ENCODE assay signal across 18 cellular contexts in the genomic region with DNA sequence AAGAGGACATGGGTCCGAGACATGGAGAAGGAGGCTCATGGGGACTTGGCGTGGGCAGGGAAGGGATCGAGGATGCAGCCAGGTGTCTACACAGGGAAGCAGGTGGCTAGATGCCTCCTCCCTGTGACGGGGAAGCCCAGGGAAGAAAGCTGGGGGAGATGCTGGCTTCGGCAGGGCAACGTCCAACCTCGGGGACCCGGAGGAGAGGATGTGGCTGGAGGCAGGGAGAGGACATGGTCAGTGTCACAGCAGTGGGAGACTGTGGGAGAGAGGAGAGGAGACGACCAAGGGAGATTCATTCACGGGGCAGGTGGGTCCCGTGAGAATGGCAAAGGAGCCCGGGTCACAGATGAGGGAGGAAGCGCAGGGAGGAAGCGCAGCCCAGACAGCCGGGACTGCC.
DNase-seq lines count a peak whose midpoint lies in the region; ATAC-seq, FAIRE-seq and TF ChIP-seq lines count a peak whose summit lies in the region.
"Had no signal": no experiment of that assay in that cellular context is flagged by ENCODE, and none has a peak within 500 bp of the region (broad histone marks: within the 10 kb centered on the region; RNA-seq: fewer than 3 reads in every experiment).

No MANE protein-coding gene starts in this region.

- no peak overlapping the region for H4K91ac ChIP-seq in neuronal stem cell (ENCODE audit: low read depth, low read length, poor library complexity)

- H4K8ac ChIP-seq in neuronal stem cell (ENCODE audit: low read depth, low read length), result no peak overlapping the region

- H3K9me3 ChIP-seq in right lobe of liver, result no peaks in the 10 kb centered on the region
- no peaks in the 10 kb centered on the region for H3K9me3 ChIP-seq in HepG2 (ENCODE audit: low read length)
- peaks cover 0 to 10% of the 10 kb centered on the region in 2 donors for H3K9me3 ChIP-seq in neuronal stem cell (replicated peaks in 1 of 2; ENCODE audit: control insufficient read depth in 2 of 2, insufficient read depth in 1 of 2, low read depth in 1 of 2, low read length in 2 of 2)
- no peaks in the 10 kb centered on the region for H3K9me3 ChIP-seq in upper lobe of right lung
- H3K9me3 ChIP-seq: Peyer's patch had no signal

- H3K27ac ChIP-seq in right lobe of liver (no peak overlapping the region), HepG2 (ENCODE audit: extremely low read length, insufficient read depth, low read length) (no peak overlapping the region), coronary artery (no peak overlapping the region), neuronal stem cell (replicated peaks; ENCODE audit: low read length) (no peak overlapping the region), upper lobe of right lung (no peak overlapping the region)
- H3K27ac ChIP-seq: Peyer's patch had no signal

- H2BK12ac ChIP-seq in neuronal stem cell (ENCODE audit: low read length), result peak overlapping the region; percentile 68

- TF ChIP-seq RAD21 in HepG2 (CRISPR knock-in tag; IDR thresholded peaks at IDR 0.05), result no peak

- no peaks in the 10 kb centered on the region for H3K79me1 ChIP-seq in neuronal stem cell (ENCODE audit: low read depth, low read length)

- in situ Hi-C loops in HepG2 (cut with HindIII; ENCODE audit: extremely low pct_ligation_motif_present, low pct_unique_long_range_greater_than_20kb), result no loop called here

- H3K14ac ChIP-seq in neuronal stem cell (ENCODE audit: low read length), result no peak overlapping the region

- no peak overlapping the region for H3K4ac ChIP-seq in neuronal stem cell (ENCODE audit: low read length)

- H3K36me3 ChIP-seq in right lobe of liver (no peaks in the 10 kb centered on the region), HepG2 (replicated peaks in 1 of 2; ENCODE audit: control insufficient read depth in 1 of 2, insufficient read depth in 2 of 2, low read length in 2 of 2) (no peaks in the 10 kb centered on the region), neuronal stem cell (replicated peaks in 1 of 2; ENCODE audit: control insufficient read depth in 2 of 2, insufficient read depth in 2 of 2, low read length in 2 of 2) (no peaks in the 10 kb centered on the region), upper lobe of right lung (no peaks in the 10 kb centered on the region)
- H3K36me3 ChIP-seq: Peyer's patch had no signal

- peaks cover 7% of the 10 kb centered on the region for H3K9me3 Mint-ChIP-seq in glutamatergic neuron (ENCODE audit: unreplicated experiment)

- H3K4me2 ChIP-seq in HepG2 (ENCODE audit: low read depth, low read length) (no peak overlapping the region), neuronal stem cell (ENCODE audit: insufficient read depth, low read length, poor library complexity, severe bottlenecking) (no peak overlapping the region)

- H3K4me3 Mint-ChIP-seq in glutamatergic neuron (ENCODE audit: unreplicated experiment), result no peak overlapping the region
- H3K4me3 Mint-ChIP-seq: B cell had no signal

- H2AK5ac ChIP-seq in neuronal stem cell (ENCODE audit: low read depth, low read length), result no peak overlapping the region

- H3K27me3 ChIP-seq in right lobe of liver (no peaks in the 10 kb centered on the region), HepG2 (ENCODE audit: control insufficient read depth in 1 of 2, insufficient read depth in 2 of 2, low read length in 2 of 2) (peaks cover 3 to 42% of the 10 kb centered on the region in 2 experiments; a peak in 3 of 5 replicates), neuronal stem cell (ENCODE audit: control insufficient read depth in 3 of 3, insufficient read depth in 3 of 3, low read depth in 1 of 3, low read length in 3 of 3) (no peaks in the 10 kb centered on the region), upper lobe of right lung (no peaks in the 10 kb centered on the region)
- H3K27me3 ChIP-seq: Peyer's patch had no signal

- H3K4me3 ChIP-seq in right lobe of liver (no peak overlapping the region), HepG2 (replicated peaks in 1 of 3; ENCODE audit: insufficient read depth in 1 of 3, low read depth in 2 of 3, low read length in 3 of 3) (no peak overlapping the region), coronary artery (no peak overlapping the region), neuronal stem cell (ENCODE audit: low read length in 2 of 2) (no peak overlapping the region), upper lobe of right lung (no peak overlapping the region)
- H3K4me3 ChIP-seq: Peyer's patch had no signal

- WGBS in right lobe of liver (ENCODE audit: insufficient coverage, low coverage, low lambda C conversion rate, missing lambda C conversion rate), result 71% methylated on average over 14 of the region's 15 CpGs
- WGBS in HepG2 (ENCODE audit: low lambda C conversion rate), result 26% methylated on average over 15 of the region's 15 CpGs
- WGBS in neuronal stem cell (ENCODE audit: extremely low coverage in 2 of 2, insufficient read length in 2 of 2, insufficient replicate concordance in 1 of 2), 2 donors, result no CpG with 5 or more reads among the region's 15 CpGs

- no peak overlapping the region for H2BK120ac ChIP-seq in neuronal stem cell (ENCODE audit: low read depth, low read length)

- H3K4me1 ChIP-seq in right lobe of liver (no peaks in the 10 kb centered on the region), HepG2 (ENCODE audit: insufficient read depth, low read length) (no peaks in the 10 kb centered on the region), neuronal stem cell (ENCODE audit: control insufficient read depth in 2 of 2, insufficient read depth in 1 of 2, low read depth in 1 of 2, low read length in 2 of 2) (peaks cover 4 to 6% of the 10 kb centered on the region in 2 donors), upper lobe of right lung (no peaks in the 10 kb centered on the region)
- H3K4me1 ChIP-seq: Peyer's patch had no signal

- intact Hi-C loops in right lobe of liver (cut with DNase I) (no loop called here), HepG2 (cut with micrococcal nuclease; ENCODE audit: unreplicated experiment) (no loop called here), upper lobe of right lung (cut with DNase I) (no loop called here)

- H3K36me3 Mint-ChIP-seq in glutamatergic neuron (ENCODE audit: unreplicated experiment), result peaks cover 9% of the 10 kb centered on the region

- H3K79me2 ChIP-seq in HepG2 (ENCODE audit: insufficient read depth, low read length), result no peaks in the 10 kb centered on the region

- peaks cover 8% of the 10 kb centered on the region for H3K4me1 Mint-ChIP-seq in glutamatergic neuron (ENCODE audit: low read depth, unreplicated experiment)

- H3K9ac ChIP-seq in HepG2 (ENCODE audit: insufficient read depth, low read depth, low read length) (no peak overlapping the region), neuronal stem cell (ENCODE audit: low read depth, low read length, poor library complexity) (no peak overlapping the region)

- TF ChIP-seq CTCF in right lobe of liver (IDR thresholded peaks at IDR 0.05) (no peak), HepG2 (CRISPR knock-in tag; IDR thresholded peaks at IDR 0.05) (no peak), coronary artery (IDR thresholded peaks at IDR 0.05) (no peak), upper lobe of right lung (IDR thresholded peaks at IDR 0.05) (no peak), glutamatergic neuron (IDR thresholded peaks at IDR 0.05; ENCODE audit: partially characterized antibody, unreplicated experiment) (no peak)

- TF ChIP-seq POLR2A in right lobe of liver (IDR thresholded peaks at IDR 0.05) (no peak), HepG2 (IDR thresholded peaks at IDR 0.05; ENCODE audit: insufficient read depth in 1 of 2, low read depth in 2 of 2, low read length in 2 of 2) (no peak)

- ATAC-seq in right lobe of liver, result no peak
- ATAC-seq in HepG2, result no peak
- ATAC-seq in upper lobe of right lung, result no peak

- H2BK15ac ChIP-seq in neuronal stem cell (ENCODE audit: low read length), result no peak overlapping the region

- CTCF ChIA-PET in HepG2 (lab: Yijun Ruan, JAX; ENCODE audit: low intra/inter-chr PET ratio, low total read pairs), result no interaction called here

- POLR2A ChIA-PET in HepG2 (lab: Yijun Ruan, JAX), result no interaction called here

- no peak overlapping the region for H3K23ac ChIP-seq in neuronal stem cell (ENCODE audit: low read depth, low read length, poor library complexity)

- H3K27me3 Mint-ChIP-seq in glutamatergic neuron (ENCODE audit: unreplicated experiment), result peaks cover 4% of the 10 kb centered on the region

- no peak overlapping the region for H2BK5ac ChIP-seq in neuronal stem cell (ENCODE audit: low read length)

- no peak overlapping the region for H3K27ac Mint-ChIP-seq in glutamatergic neuron (ENCODE audit: unreplicated experiment)
- H3K27ac Mint-ChIP-seq: B cell had no signal

- FAIRE-seq in HepG2 (lab: Jason Lieb, UNC) (no peak), GM19239 (lab: Jason Lieb, UNC) (no peak)
- FAIRE-seq: H54 had no signal

- TF ChIP-seq EP300 in HepG2 (IDR thresholded peaks at IDR 0.05; ENCODE audit: low read depth in 2 of 2, low read length in 2 of 2) (no peak), HepG2 (CRISPR knock-in tag; IDR thresholded peaks at IDR 0.05; ENCODE audit: borderline replicate concordance) (no peak)

- H4K20me1 ChIP-seq in HepG2 (ENCODE audit: insufficient read depth, low read length), result no peaks in the 10 kb centered on the region

- H3K18ac ChIP-seq in neuronal stem cell (ENCODE audit: low read length), result no peak overlapping the region

- DNase-seq in right lobe of liver (peak in 2 of 3 donors; percentile 23 to 33), HepG2 (ENCODE audit: low spot score) (no peak), coronary artery (ENCODE audit: low spot score) (peak; percentile 56), neuronal stem cell (ENCODE audit: low spot score) (no peak), upper lobe of right lung (peak; percentile 43), GM19239 (ENCODE audit: insufficient read length, low spot score) (no peak), glutamatergic neuron (no peak), GF-D8 (lab: John Stamatoyannopoulos, UW) (no peak)
- DNase-seq: DMS 273 treated with DMSO at 0.1 percent for 48 hours, MM.1S, NCI-H1105 treated with DMSO at 0.1 percent for 48 hours, NCI-H187 treated with DMSO at 0.1 percent for 48 hours, NCI-H446 treated with DMSO at 0.1 percent for 48 hours, NCI-H774, SIG-M5 had no signal

- no TSS peak for BruUV-seq in HepG2 (replicated peaks; lab: Mats Ljungman, UMichigan)

- no peak overlapping the region for H2AFZ ChIP-seq in HepG2 (ENCODE audit: low read length)
- no peak overlapping the region for H2AFZ ChIP-seq in neuronal stem cell (ENCODE audit: low read length)

TF ChIP-seq in HepG2, 621 proteins besides CTCF, POLR2A, EP300 and RAD21 (continues in another document):
- TF ChIP-seq NFKB2 (CRISPR knock-in tag; IDR thresholded peaks at IDR 0.05; ENCODE audit: borderline replicate concordance) (no peak), ZNF501 (CRISPR knock-in tag; IDR thresholded peaks at IDR 0.05) (no peak), CAMTA2 (CRISPR knock-in tag; IDR thresholded peaks at IDR 0.05; ENCODE audit: borderline replicate concordance) (no peak), SATB2 (CRISPR knock-in tag; IDR thresholded peaks at IDR 0.05) (no peak), ZNF724P (CRISPR knock-in tag; IDR thresholded peaks at IDR 0.05; ENCODE audit: borderline replicate concordance) (no peak), SP4 (CRISPR knock-in tag; IDR thresholded peaks at IDR 0.05) (no peak), SYNCRIP (IDR thresholded peaks at IDR 0.05; ENCODE audit: insufficient read depth, low read depth, low read length) (no peak), ISL2 (CRISPR knock-in tag; IDR thresholded peaks at IDR 0.05) (no peak), KAT2B (IDR thresholded peaks at IDR 0.05; ENCODE audit: borderline replicate concordance, low read depth, low read length) (no peak)

Comparison
In these comparisons a context has a peak if more than half of its experiments do, and no peak if none do; other contexts are left out.
1. DNase-seq: peak in right lobe of liver (2 of 3), coronary artery (single experiment) and upper lobe of right lung (single experiment); none in HepG2 (single experiment), neuronal stem cell (single experiment), GM19239 (single experiment), glutamatergic neuron (single experiment) and GF-D8 (single experiment).